ENCODE assay signal across 1 cellular context in genomic region chr3:111943533-111943932, GRCh38.
TF ChIP-seq lines count a peak whose summit lies in the region.

No MANE protein-coding gene starts in this region.

TF ChIP-seq in HepG2, 621 proteins besides CTCF, POLR2A, EP300 and RAD21:
- TF ChIP-seq ZNF768 (CRISPR knock-in tag; IDR thresholded peaks at IDR 0.05) (no peak), TEAD3 (CRISPR knock-in tag; optimal IDR thresholded peaks at IDR 0.05; ENCODE audit: borderline replicate concordance) (no peak), ZNF143 (CRISPR knock-in tag; IDR thresholded peaks at IDR 0.05) (no peak), ZBTB26 (CRISPR knock-in tag; IDR thresholded peaks at IDR 0.05; ENCODE audit: borderline replicate concordance) (no peak), ZSCAN9 (CRISPR knock-in tag; IDR thresholded peaks at IDR 0.05; ENCODE audit: borderline replicate concordance) (no peak), TMF1 (CRISPR knock-in tag; IDR thresholded peaks at IDR 0.05; ENCODE audit: low read depth) (no peak), ZNF563 (CRISPR knock-in tag; IDR thresholded peaks at IDR 0.05) (no peak), FOXP4 (CRISPR knock-in tag; IDR thresholded peaks at IDR 0.05) (no peak), ZNF792 (CRISPR knock-in tag; IDR thresholded peaks at IDR 0.05) (no peak), THAP8 (CRISPR knock-in tag; IDR thresholded peaks at IDR 0.05; ENCODE audit: borderline replicate concordance) (no peak), CEBPB (IDR thresholded peaks at IDR 0.05; ENCODE audit: borderline replicate concordance, low read depth, low read length) (no peak), ZNF160 (CRISPR knock-in tag; IDR thresholded peaks at IDR 0.05) (no peak)
